In the genomic region with DNA sequence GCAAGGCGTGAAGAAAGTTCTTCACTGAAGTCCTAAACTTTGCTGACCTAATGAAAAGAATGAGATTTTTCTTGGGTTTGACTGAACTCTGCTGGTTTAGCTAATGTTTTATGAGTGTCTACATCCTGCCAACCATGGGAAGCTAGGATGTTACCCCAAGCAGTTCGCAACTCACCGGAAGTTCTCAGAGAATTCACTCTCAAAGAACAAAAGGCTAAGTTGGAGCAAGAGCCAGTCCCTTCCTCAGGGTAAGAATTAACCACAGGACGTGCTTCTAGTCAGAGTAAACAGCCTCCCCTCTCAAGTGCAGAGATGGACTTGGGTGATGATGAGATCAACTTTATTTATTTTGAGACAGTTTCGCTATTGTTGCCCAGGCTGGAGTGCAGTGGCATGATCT, we compare ENCODE assay signal across 26 cellular contexts. TPM values are rescaled to one million over a fixed set of nuclear protein-coding genes. Genes with fewer than 3 reads are reported as not detected.
DNase-seq lines count a peak whose midpoint lies in the region; ATAC-seq and TF ChIP-seq lines count a peak whose summit lies in the region.
"Had no signal": no experiment of that assay in that cellular context is flagged by ENCODE, and none has a peak within 500 bp of the region (broad histone marks: within the 10 kb centered on the region; RNA-seq: fewer than 3 reads in every experiment).

No MANE protein-coding gene starts in this region.

- H3K4me1 ChIP-seq in right lobe of liver (no peaks in the 10 kb centered on the region), thyroid gland (peaks cover 0 to 15% of the 10 kb centered on the region in 2 donors)
- H3K4me1 ChIP-seq: gastrocnemius medialis, tibial artery had no signal

- no peaks in the 10 kb centered on the region for H3K27me3 Mint-ChIP-seq in activated CD8-positive, alpha-beta T cell treated with anti-CD3 and anti-CD28 coated beads for 36 hours
- H3K27me3 Mint-ChIP-seq in activated CD8-positive, alpha-beta T cell treated with anti-CD3 and anti-CD28 coated beads, Interleukin-2, amount 10 ng/mL, durations not matched to agents 7 days and 5 days (ENCODE audit: low read depth), result no peaks in the 10 kb centered on the region
- H3K27me3 Mint-ChIP-seq in WTC11 (ENCODE audit: low read depth), result no peaks in the 10 kb centered on the region
- H3K27me3 Mint-ChIP-seq in activated naive CD8-positive, alpha-beta T cell treated with anti-CD3 and anti-CD28 coated beads for 36 hours, result no peaks in the 10 kb centered on the region
- H3K27me3 Mint-ChIP-seq: activated naive CD8-positive, alpha-beta T cell treated with anti-CD3 and anti-CD28 coated beads, Interleukin-2, amount 10 ng/mL, durations not matched to agents 7 days and 5 days; CD4-positive, alpha-beta T cell had no signal

- H3K27ac Mint-ChIP-seq in activated CD8-positive, alpha-beta T cell treated with anti-CD3 and anti-CD28 coated beads for 36 hours, result peak overlapping the region; percentile 58
- H3K27ac Mint-ChIP-seq in activated CD8-positive, alpha-beta T cell treated with anti-CD3 and anti-CD28 coated beads, Interleukin-2, amount 10 ng/mL, durations not matched to agents 7 days and 5 days, result no peak overlapping the region
- no peak overlapping the region for H3K27ac Mint-ChIP-seq in WTC11
- H3K27ac Mint-ChIP-seq in activated naive CD8-positive, alpha-beta T cell treated with anti-CD3 and anti-CD28 coated beads for 36 hours, result no peak overlapping the region
- H3K27ac Mint-ChIP-seq: activated naive CD8-positive, alpha-beta T cell treated with anti-CD3 and anti-CD28 coated beads, Interleukin-2, amount 10 ng/mL, durations not matched to agents 7 days and 5 days; CD4-positive, alpha-beta T cell; natural killer cell had no signal

- intact Hi-C loops in activated CD8-positive, alpha-beta T cell treated with anti-CD3 and anti-CD28 coated beads for 36 hours (cut with micrococcal nuclease), result no loop called here
- intact Hi-C loops in right lobe of liver (cut with DNase I) (no loop called here), thyroid gland (cut with DNase I) (no loop called here)

- no peaks in the 10 kb centered on the region for H3K4me1 Mint-ChIP-seq in activated CD8-positive, alpha-beta T cell treated with anti-CD3 and anti-CD28 coated beads for 36 hours (ENCODE audit: low read depth)
- no peaks in the 10 kb centered on the region for H3K4me1 Mint-ChIP-seq in activated CD8-positive, alpha-beta T cell treated with anti-CD3 and anti-CD28 coated beads, Interleukin-2, amount 10 ng/mL, durations not matched to agents 7 days and 5 days (ENCODE audit: low read depth)
- H3K4me1 Mint-ChIP-seq in WTC11, result no peaks in the 10 kb centered on the region
- no peaks in the 10 kb centered on the region for H3K4me1 Mint-ChIP-seq in activated naive CD8-positive, alpha-beta T cell treated with anti-CD3 and anti-CD28 coated beads for 36 hours
- H3K4me1 Mint-ChIP-seq: activated naive CD8-positive, alpha-beta T cell treated with anti-CD3 and anti-CD28 coated beads, Interleukin-2, amount 10 ng/mL, durations not matched to agents 7 days and 5 days; H9; mesothelial cell of epicardium; natural killer cell had no signal

- no peak for TF ChIP-seq CTCF in activated CD8-positive, alpha-beta T cell treated with anti-CD3 and anti-CD28 coated beads for 36 hours (IDR thresholded peaks at IDR 0.05)
- TF ChIP-seq CTCF in right lobe of liver (IDR thresholded peaks at IDR 0.05), result no peak
- no peak for TF ChIP-seq CTCF in thyroid gland (IDR thresholded peaks at IDR 0.05)
- TF ChIP-seq CTCF in WTC11 (IDR thresholded peaks at IDR 0.05), result no peak

- H3K36me3 Mint-ChIP-seq in activated CD8-positive, alpha-beta T cell treated with anti-CD3 and anti-CD28 coated beads for 36 hours (ENCODE audit: low read depth), result peaks cover 21% of the 10 kb centered on the region
- H3K36me3 Mint-ChIP-seq in activated CD8-positive, alpha-beta T cell treated with anti-CD3 and anti-CD28 coated beads, Interleukin-2, amount 10 ng/mL, durations not matched to agents 7 days and 5 days (ENCODE audit: low read depth), result peaks cover 47% of the 10 kb centered on the region
- peaks cover 26% of the 10 kb centered on the region for H3K36me3 Mint-ChIP-seq in WTC11
- H3K36me3 Mint-ChIP-seq in activated naive CD8-positive, alpha-beta T cell treated with anti-CD3 and anti-CD28 coated beads for 36 hours, result peaks cover 15% of the 10 kb centered on the region

- TF ChIP-seq POLR2A in right lobe of liver (IDR thresholded peaks at IDR 0.05) (no peak), thyroid gland (IDR thresholded peaks at IDR 0.05) (no peak)

- CTCF ChIA-PET in activated CD8-positive, alpha-beta T cell treated with anti-CD3 and anti-CD28 coated beads for 36 hours (lab: Charles Lee), result no interaction called here
- CTCF ChIA-PET in activated CD8-positive, alpha-beta T cell treated with anti-CD3 and anti-CD28 coated beads, Interleukin-2, amount 10 ng/mL, durations not matched to agents 7 days and 5 days (lab: Charles Lee), result no interaction called here
- CTCF ChIA-PET in WTC11 (lab: Charles Lee), result no interaction called here

- no peak overlapping the region for H3K4me3 Mint-ChIP-seq in activated CD8-positive, alpha-beta T cell treated with anti-CD3 and anti-CD28 coated beads for 36 hours
- no peak overlapping the region for H3K4me3 Mint-ChIP-seq in activated CD8-positive, alpha-beta T cell treated with anti-CD3 and anti-CD28 coated beads, Interleukin-2, amount 10 ng/mL, durations not matched to agents 7 days and 5 days
- no peak overlapping the region for H3K4me3 Mint-ChIP-seq in WTC11
- no peak overlapping the region for H3K4me3 Mint-ChIP-seq in activated naive CD8-positive, alpha-beta T cell treated with anti-CD3 and anti-CD28 coated beads for 36 hours
- H3K4me3 Mint-ChIP-seq: activated naive CD8-positive, alpha-beta T cell treated with anti-CD3 and anti-CD28 coated beads, Interleukin-2, amount 10 ng/mL, durations not matched to agents 7 days and 5 days; CD4-positive, alpha-beta T cell; H9; mesothelial cell of epicardium; natural killer cell had no signal

- POLR2A ChIA-PET in activated CD8-positive, alpha-beta T cell treated with anti-CD3 and anti-CD28 coated beads for 36 hours (lab: Charles Lee), result no interaction called here
- POLR2A ChIA-PET in activated CD8-positive, alpha-beta T cell treated with anti-CD3 and anti-CD28 coated beads, Interleukin-2, amount 10 ng/mL, durations not matched to agents 7 days and 5 days (lab: Charles Lee), result no interaction called here
- POLR2A ChIA-PET in WTC11 (lab: Charles Lee), result no interaction called here

- H3K9me3 Mint-ChIP-seq in activated CD8-positive, alpha-beta T cell treated with anti-CD3 and anti-CD28 coated beads for 36 hours, result no peaks in the 10 kb centered on the region
- no peaks in the 10 kb centered on the region for H3K9me3 Mint-ChIP-seq in activated CD8-positive, alpha-beta T cell treated with anti-CD3 and anti-CD28 coated beads, Interleukin-2, amount 10 ng/mL, durations not matched to agents 7 days and 5 days (ENCODE audit: insufficient read depth)
- no peaks in the 10 kb centered on the region for H3K9me3 Mint-ChIP-seq in WTC11
- H3K9me3 Mint-ChIP-seq in activated naive CD8-positive, alpha-beta T cell treated with anti-CD3 and anti-CD28 coated beads for 36 hours, result no peaks in the 10 kb centered on the region
- H3K9me3 Mint-ChIP-seq: activated naive CD8-positive, alpha-beta T cell treated with anti-CD3 and anti-CD28 coated beads, Interleukin-2, amount 10 ng/mL, durations not matched to agents 7 days and 5 days; CD4-positive, alpha-beta T cell; H9; mesothelial cell of epicardium; natural killer cell had no signal

- DNase-seq in activated CD8-positive, alpha-beta T cell treated with anti-CD3 and anti-CD28 coated beads for 36 hours, result no peak
- no peak for DNase-seq in activated CD8-positive, alpha-beta T cell treated with anti-CD3 and anti-CD28 coated beads, Interleukin-2, amount 10 ng/mL, durations not matched to agents 7 days and 5 days
- DNase-seq in foreskin melanocyte (peak; percentile 100), right lobe of liver (no peak), thyroid gland (no peak), WTC11 (ENCODE audit: low spot score) (no peak), NCI-H446 treated with DMSO at 0.1 percent for 48 hours (lab: John Stamatoyannopoulos, UW) (no peak)
- DNase-seq in activated naive CD8-positive, alpha-beta T cell treated with anti-CD3 and anti-CD28 coated beads for 36 hours, result no peak
- DNase-seq: activated CD4-positive, alpha-beta T cell treated with anti-CD3 and anti-CD28 coated beads, Interleukin-2, amount 50 U/mL, for 48 hours; activated naive CD8-positive, alpha-beta T cell treated with anti-CD3 and anti-CD28 coated beads, Interleukin-2, amount 10 ng/mL, durations not matched to agents 7 days and 5 days; CD4-positive, alpha-beta T cell; cerebellar nuclear complex; effector CD8-positive, alpha-beta T cell; esophagus squamous epithelium; gastrocnemius medialis; H9; natural killer cell; NCI-H1048; NCI-H187 treated with DMSO at 0.1 percent for 48 hours; ovary; right cardiac atrium; stimulated activated CD4-positive, alpha-beta T cell treated with anti-CD3 and anti-CD28 coated beads, Interleukin-4, amount 100 ng/mL, for 4 hours; stimulated activated naive CD4-positive, alpha-beta T cell; tibial artery had no signal

- no peak for ATAC-seq in activated CD8-positive, alpha-beta T cell treated with anti-CD3 and anti-CD28 coated beads for 36 hours
- no peak for ATAC-seq in activated CD8-positive, alpha-beta T cell treated with anti-CD3 and anti-CD28 coated beads, Interleukin-2, amount 10 ng/mL, durations not matched to agents 7 days and 5 days
- ATAC-seq in right lobe of liver (peak; percentile 42 to 55 (median 52)), WTC11 (no peak)
- ATAC-seq: gastrocnemius medialis, natural killer cell, right cardiac atrium had no signal

- peaks cover under 1 to 55% (median 12%) of the 10 kb centered on the region in 4 donors for H3K36me3 ChIP-seq in right lobe of liver
- H3K36me3 ChIP-seq in thyroid gland, result peaks cover 19 to 26% of the 10 kb centered on the region in 2 donors
- H3K36me3 ChIP-seq: ovary had no signal

- H3K27ac ChIP-seq in right lobe of liver, result no peak overlapping the region
- peak overlapping the region in 2 of 3 donors; percentile 15 to 62 for H3K27ac ChIP-seq in thyroid gland
- H3K27ac ChIP-seq: 22Rv1, gastrocnemius medialis, tibial artery had no signal

- WGBS in right lobe of liver (ENCODE audit: insufficient coverage, low coverage, low lambda C conversion rate, missing lambda C conversion rate), result 73% methylated on average over 3 of the region's 5 CpGs
- 75 to 80% methylated on average over 5 of the region's 5 CpGs for WGBS in thyroid gland, 2 donors

- no peak overlapping the region for H3K4me3 ChIP-seq in right lobe of liver
- no peak overlapping the region for H3K4me3 ChIP-seq in thyroid gland (replicated peaks in 1 of 3)
- H3K4me3 ChIP-seq: esophagus squamous epithelium, gastrocnemius medialis, ovary, tibial artery had no signal

- H3K27me3 ChIP-seq in right lobe of liver (no peaks in the 10 kb centered on the region), thyroid gland (no peaks in the 10 kb centered on the region)
- H3K27me3 ChIP-seq: esophagus squamous epithelium, gastrocnemius medialis, ovary, tibial artery had no signal

- H3K9me3 ChIP-seq in right lobe of liver (no peaks in the 10 kb centered on the region), thyroid gland (no peaks in the 10 kb centered on the region)
- H3K9me3 ChIP-seq: esophagus squamous epithelium, gastrocnemius medialis, ovary, tibial artery had no signal

RNA-seq across cellular contexts. Expression of gene TCHP, which starts 37.3 kb away (rescaled TPM):
- total RNA-seq in activated CD8-positive, alpha-beta T cell treated with anti-CD3 and anti-CD28 coated beads for 36 hours, result 10 to 100 TPM; 19.9 to 21.0 TPM
- 10 to 100 TPM; 31.0 to 33.3 TPM for total RNA-seq in activated CD8-positive, alpha-beta T cell treated with anti-CD3 and anti-CD28 coated beads, Interleukin-2, amount 10 ng/mL, durations not matched to agents 7 days and 5 days
- total RNA-seq in right lobe of liver (1 to 10 TPM; 4.9 to 8.8 (median 6.8) TPM), thyroid gland (10 to 100 TPM; 16.4 to 25.8 (median 24.3) TPM), WTC11 (2021) (7.9 to 10.1 TPM (median 10.0 TPM) in 3 replicates)
- 10 to 100 TPM; 22.9 to 24.9 TPM for total RNA-seq in activated naive CD8-positive, alpha-beta T cell treated with anti-CD3 and anti-CD28 coated beads for 36 hours

RNA-seq across cellular contexts. Expression of gene GLTP, which starts 57.0 kb away (rescaled TPM):
- total RNA-seq in activated CD8-positive, alpha-beta T cell treated with anti-CD3 and anti-CD28 coated beads for 36 hours, result 10 to 100 TPM; 19.9 to 21.2 TPM
- total RNA-seq in activated CD8-positive, alpha-beta T cell treated with anti-CD3 and anti-CD28 coated beads, Interleukin-2, amount 10 ng/mL, durations not matched to agents 7 days and 5 days, result 10 to 100 TPM; 19.9 to 20.9 TPM
- 10 to 100 TPM in 5 of 6 experiments, 1 to 10 TPM in 1; 9.8 to 20.8 (median 13.6) TPM for total RNA-seq in right lobe of liver
- 10 to 100 TPM; 49.9 to 72.0 (median 60.2) TPM for total RNA-seq in thyroid gland
- 21.6 to 25.8 TPM (median 22.8 TPM) in 3 replicates for total RNA-seq in WTC11 (2021)
- 10 to 100 TPM; 31.5 to 32.4 TPM for total RNA-seq in activated naive CD8-positive, alpha-beta T cell treated with anti-CD3 and anti-CD28 coated beads for 36 hours

RNA-seq across cellular contexts. Expression of gene GIT2, which starts 58.8 kb away (rescaled TPM):
- 10 to 100 TPM; 49.2 to 49.6 TPM for total RNA-seq in activated CD8-positive, alpha-beta T cell treated with anti-CD3 and anti-CD28 coated beads for 36 hours
- total RNA-seq in activated CD8-positive, alpha-beta T cell treated with anti-CD3 and anti-CD28 coated beads, Interleukin-2, amount 10 ng/mL, durations not matched to agents 7 days and 5 days, result 10 to 100 TPM; 86.6 to 87.7 TPM
- total RNA-seq in right lobe of liver (10 to 100 TPM; 13.3 to 24.8 (median 16.8) TPM), thyroid gland (10 to 100 TPM; 54.4 to 69.4 (median 60.1) TPM), WTC11 (2021) (21.4 to 22.3 TPM (median 21.7 TPM) in 3 replicates)
- 10 to 100 TPM; 50.6 to 51.0 TPM for total RNA-seq in activated naive CD8-positive, alpha-beta T cell treated with anti-CD3 and anti-CD28 coated beads for 36 hours

Comparison
In these comparisons a context has a peak if more than half of its experiments do, and no peak if none do; other contexts are left out.
1. ATAC-seq: peak in right lobe of liver (4 of 4); none in activated CD8-positive, alpha-beta T cell treated with anti-CD3 and anti-CD28 coated beads for 36 hours (single experiment), activated CD8-positive, alpha-beta T cell treated with anti-CD3 and anti-CD28 coated beads, Interleukin-2, amount 10 ng/mL, durations not matched to agents 7 days and 5 days (single experiment) and WTC11 (single experiment).
2. H3K27ac ChIP-seq: peak in thyroid gland (2 of 3); none in right lobe of liver (0 of 3).